In the genomic region with DNA sequence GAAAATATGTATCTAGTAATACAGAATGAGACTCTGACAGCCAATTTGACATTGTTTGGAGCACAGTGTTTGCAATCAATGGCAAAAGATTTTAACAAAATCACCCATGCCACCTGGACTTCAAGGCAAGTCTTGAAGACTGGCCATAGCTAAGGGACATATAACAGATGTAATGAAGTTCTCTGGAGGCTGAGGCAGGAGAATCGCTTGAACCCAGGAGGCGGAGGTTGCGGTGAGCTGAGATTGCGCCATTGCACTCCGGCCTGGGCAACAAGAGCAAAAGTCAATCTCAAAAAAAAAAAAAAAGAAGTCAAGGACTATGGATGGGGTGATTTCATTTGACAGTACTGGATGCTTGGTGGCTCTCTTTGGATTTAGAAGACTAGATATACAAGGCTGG, we compare ENCODE assay signal across 29 cellular contexts.
"Had no signal": no experiment of that assay in that cellular context is flagged by ENCODE, and none has a peak within 500 bp of the region (broad histone marks: within the 10 kb centered on the region; RNA-seq: fewer than 3 reads in every experiment).

No MANE protein-coding gene starts in this region.

- ATAC-seq: esophagus mucosa; foreskin keratinocyte; heart right ventricle; left colon; left ventricle myocardium superior; lower lobe of right lung; natural killer cell; pancreas; right lobe of liver; stimulated activated naive CD8-positive, alpha-beta T cell treated with anti-CD3 and anti-CD28 coated beads, Interleukin-15, amount 100 ng/mL, for 72 hours; upper lobe of right lung had no signal

- H3K9me3 ChIP-seq: colonic mucosa, heart right ventricle, lower lobe of right lung, neutrophil, pancreas, right lobe of liver, suprapubic skin, transverse colon, upper lobe of right lung, vagina had no signal

- H3K9me3 Mint-ChIP-seq: dendritic cell treated with granulocyte-macrophage colony-stimulating factor and Interleukin-4, amounts not matched to agents 40 ng/mL and 50 ng/mL, for 4 days; endodermal cell; natural killer cell; neural crest cell; stimulated activated naive CD8-positive, alpha-beta T cell treated with anti-CD3 and anti-CD28 coated beads, Interleukin-15, amount 100 ng/mL, for 72 hours had no signal

- H3K36me3 ChIP-seq: colonic mucosa, heart right ventricle, lower lobe of right lung, neutrophil, pancreas, right lobe of liver, suprapubic skin, transverse colon, upper lobe of right lung, vagina had no signal

- H3K36me3 Mint-ChIP-seq: natural killer cell had no signal

- H3K27ac Mint-ChIP-seq: dendritic cell treated with granulocyte-macrophage colony-stimulating factor and Interleukin-4, amounts not matched to agents 40 ng/mL and 50 ng/mL, for 4 days; endodermal cell; natural killer cell; progenitor cell of endocrine pancreas; stimulated activated naive CD8-positive, alpha-beta T cell treated with anti-CD3 and anti-CD28 coated beads, Interleukin-15, amount 100 ng/mL, for 72 hours had no signal

- H3K4me3 Mint-ChIP-seq: dendritic cell treated with granulocyte-macrophage colony-stimulating factor and Interleukin-4, amounts not matched to agents 40 ng/mL and 50 ng/mL, for 4 days; endodermal cell; natural killer cell; neural crest cell; stimulated activated naive CD8-positive, alpha-beta T cell treated with anti-CD3 and anti-CD28 coated beads, Interleukin-15, amount 100 ng/mL, for 72 hours had no signal

- H3K4me3 ChIP-seq: colonic mucosa, heart right ventricle, lower lobe of right lung, pancreas, right lobe of liver, suprapubic skin, transverse colon, upper lobe of right lung, vagina had no signal

- H3K27me3 Mint-ChIP-seq: progenitor cell of endocrine pancreas had no signal

- H3K4me1 ChIP-seq: colonic mucosa, lower lobe of right lung, pancreas, right lobe of liver, upper lobe of right lung had no signal

- DNase-seq: colonic mucosa; effector CD8-positive, alpha-beta T cell; endodermal cell; foreskin keratinocyte; glutamatergic neuron; heart right ventricle; hippocampal formation; kidney glomerular epithelial cell; left colon; left ventricle myocardium superior; lower lobe of right lung; natural killer cell; pancreas; small intestine; stimulated activated CD4-positive, alpha-beta T cell treated with anti-CD3 and anti-CD28 coated beads, Interleukin-15, amount 100 ng/mL, for 24 hours; stimulated activated CD4-positive, alpha-beta T cell treated with anti-CD3 and anti-CD28 coated beads, Interleukin-2, amount 100 ng/mL, for 48 hours; stimulated activated naive CD4-positive, alpha-beta T cell; stimulated activated naive CD8-positive, alpha-beta T cell treated with anti-CD3 and anti-CD28 coated beads, Interleukin-15, amount 100 ng/mL, for 72 hours; transverse colon; upper lobe of right lung had no signal

- H3K27ac ChIP-seq: colonic mucosa, epithelial cell of prostate, foreskin keratinocyte, heart right ventricle, lower lobe of right lung, neutrophil, pancreas, right lobe of liver, suprapubic skin, transverse colon, upper lobe of right lung, vagina had no signal

- H3K27me3 ChIP-seq: colonic mucosa, pancreas, right lobe of liver, suprapubic skin, transverse colon, upper lobe of right lung, vagina had no signal
